Comparison of ENCODE assay signal across 8 cellular contexts in the genomic region with DNA sequence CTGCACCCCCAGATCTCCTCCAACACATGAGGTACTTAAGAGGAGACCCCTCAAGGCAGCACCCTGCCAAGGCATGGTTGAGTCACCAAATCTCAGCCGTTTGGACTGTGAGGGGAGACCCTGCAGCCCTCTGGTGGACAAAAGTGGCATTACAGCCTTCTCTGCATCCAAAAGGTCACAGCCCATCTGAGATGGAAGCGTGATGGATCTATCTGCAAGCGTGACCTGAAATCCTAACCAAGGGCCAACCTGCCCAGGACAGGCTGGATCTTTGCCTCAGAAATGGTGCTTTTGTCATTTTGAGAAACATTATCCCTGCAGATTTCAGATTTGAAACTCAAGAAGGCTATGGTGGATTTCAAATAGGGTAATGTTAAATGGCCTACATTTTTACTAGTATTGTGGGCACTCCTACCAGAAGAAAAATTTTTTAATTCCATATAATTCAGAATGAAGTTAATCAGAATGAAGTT. TPM values are rescaled to one million over a fixed set of nuclear protein-coding genes. Genes with fewer than 3 reads are reported as not detected.
DNase-seq lines count a peak whose midpoint lies in the region; ATAC-seq and TF ChIP-seq lines count a peak whose summit lies in the region.

No MANE protein-coding gene starts in this region.

- H3K36me3 ChIP-seq in HEK293 (ENCODE audit: control insufficient read depth in 2 of 2, insufficient read depth in 1 of 2, low read length in 2 of 2) = no peaks in the 10 kb centered on the region

- H3K4me3 ChIP-seq in HEK293 (ENCODE audit: low read depth, low read length) = no peak overlapping the region

- CTCF ChIA-PET in Calu3 (lab: Charles Lee) (interaction anchor here (0.8 to 1.9 kb wide), 3 partner anchors 19 to 341 kb away, joined by 3 to 8 read pairs (median 4); no protein-coding TSS in a partner anchor), HEK293 (lab: Yijun Ruan, JAX) (interaction anchor here (0.6 to 3.6 kb wide), 14 partner anchors 19 to 635 kb away, joined by 3 to 33 read pairs (median 4); no protein-coding TSS in a partner anchor)
- CTCF ChIA-PET in activated CD8-positive, alpha-beta T cell treated with anti-CD3 and anti-CD28 coated beads, Interleukin-2, amount 10 ng/mL, durations not matched to agents 7 days and 5 days (lab: Charles Lee) = interaction anchor here (0.8 to 3.1 kb wide), 9 partner anchors 15 to 389 kb away, joined by 3 to 37 read pairs (median 5); a partner anchor contains a TSS

- ATAC-seq in activated CD8-positive, alpha-beta T cell treated with anti-CD3 and anti-CD28 coated beads, Interleukin-2, amount 10 ng/mL, durations not matched to agents 7 days and 5 days = peak; percentile 88
- ATAC-seq in memory B cell (ENCODE audit: low read depth) (peak; percentile 78), HG02588 (IDR thresholded peaks at IDR 0.05; ENCODE audit: unreplicated experiment) (no peak)

- no peaks in the 10 kb centered on the region for H3K9me3 ChIP-seq in HEK293 (ENCODE audit: control insufficient read depth, insufficient read depth, low read depth, low read length)

- H3K27ac Mint-ChIP-seq in Calu3 (ENCODE audit: unreplicated experiment) = no peak overlapping the region
- H3K27ac Mint-ChIP-seq in activated CD8-positive, alpha-beta T cell treated with anti-CD3 and anti-CD28 coated beads, Interleukin-2, amount 10 ng/mL, durations not matched to agents 7 days and 5 days = no peak overlapping the region
- H3K27ac Mint-ChIP-seq in memory B cell = no peak overlapping the region

- no peak overlapping the region for H3K27ac ChIP-seq in HEK293 (ENCODE audit: extremely low read depth, low read depth, low read length)

- H3K9me3 Mint-ChIP-seq in Calu3 (ENCODE audit: low read depth, unreplicated experiment) (no peaks in the 10 kb centered on the region), memory B cell (no peaks in the 10 kb centered on the region)
- H3K9me3 Mint-ChIP-seq in activated CD8-positive, alpha-beta T cell treated with anti-CD3 and anti-CD28 coated beads, Interleukin-2, amount 10 ng/mL, durations not matched to agents 7 days and 5 days (ENCODE audit: insufficient read depth) = no peaks in the 10 kb centered on the region

- DNase-seq in Calu3 (peak; percentile 85), NCI-H345 treated with DMSO at 0.1 percent for 48 hours (lab: John Stamatoyannopoulos, UW; ENCODE audit: unreplicated experiment) (peak; percentile 23), memory B cell (ENCODE audit: low spot score in 2 of 2) (peak; percentile 78 to 83)
- peak; percentile 90 for DNase-seq in activated CD8-positive, alpha-beta T cell treated with anti-CD3 and anti-CD28 coated beads, Interleukin-2, amount 10 ng/mL, durations not matched to agents 7 days and 5 days
- peak; percentile 74 for DNase-seq in effector CD8-positive, alpha-beta T cell (lab: John Stamatoyannopoulos, UW)
- peak; percentile 42 to 70 for DNase-seq in stimulated activated CD8-positive, alpha-beta memory T cell treated with anti-CD3 and anti-CD28 coated beads, Interleukin-15, amount 100 ng/mL, for 4 hours (ENCODE audit: low read depth in 2 of 2)

- intact Hi-C loops in Calu3 (cut with micrococcal nuclease; ENCODE audit: unreplicated experiment) = loop anchor here (1.0 to 5.0 kb wide), 3 partner anchors 203 to 343 kb away; no protein-coding TSS in a partner anchor

- TF ChIP-seq CTCF in Calu3 (IDR thresholded peaks at IDR 0.05; ENCODE audit: unreplicated experiment) = peak; percentile 89
- TF ChIP-seq CTCF in HEK293 (tag by site-specific recombination; IDR thresholded peaks at IDR 0.05) = peak; percentile 36; the same call in 1 of the 2 replicates

- BruUV-seq in Calu3 (replicated peaks; lab: Mats Ljungman, UMichigan) = no TSS peak

- no peaks in the 10 kb centered on the region for H3K36me3 Mint-ChIP-seq in Calu3 (ENCODE audit: insufficient read depth, unreplicated experiment)
- no peaks in the 10 kb centered on the region for H3K36me3 Mint-ChIP-seq in activated CD8-positive, alpha-beta T cell treated with anti-CD3 and anti-CD28 coated beads, Interleukin-2, amount 10 ng/mL, durations not matched to agents 7 days and 5 days (ENCODE audit: low read depth)
- peaks cover 1% of the 10 kb centered on the region for H3K36me3 Mint-ChIP-seq in memory B cell

- POLR2A ChIA-PET in HEK293 (lab: Yijun Ruan, JAX) = no interaction called here
- POLR2A ChIA-PET in activated CD8-positive, alpha-beta T cell treated with anti-CD3 and anti-CD28 coated beads, Interleukin-2, amount 10 ng/mL, durations not matched to agents 7 days and 5 days (lab: Charles Lee) = no interaction called here

- no peaks in the 10 kb centered on the region for H3K4me1 ChIP-seq in HEK293 (ENCODE audit: control insufficient read depth, insufficient read depth, low read length)

- H3K4me1 Mint-ChIP-seq in Calu3 (ENCODE audit: low read depth, unreplicated experiment) = no peaks in the 10 kb centered on the region
- no peaks in the 10 kb centered on the region for H3K4me1 Mint-ChIP-seq in activated CD8-positive, alpha-beta T cell treated with anti-CD3 and anti-CD28 coated beads, Interleukin-2, amount 10 ng/mL, durations not matched to agents 7 days and 5 days (ENCODE audit: low read depth)
- H3K4me1 Mint-ChIP-seq in memory B cell = no peaks in the 10 kb centered on the region

- H3K4me3 Mint-ChIP-seq in Calu3 (ENCODE audit: low read depth, unreplicated experiment) (no peak overlapping the region), memory B cell (no peak overlapping the region)
- no peak overlapping the region for H3K4me3 Mint-ChIP-seq in activated CD8-positive, alpha-beta T cell treated with anti-CD3 and anti-CD28 coated beads, Interleukin-2, amount 10 ng/mL, durations not matched to agents 7 days and 5 days

- H3K27me3 Mint-ChIP-seq in Calu3 (ENCODE audit: unreplicated experiment) (peaks cover 37% of the 10 kb centered on the region), memory B cell (no peaks in the 10 kb centered on the region)
- peaks cover 4% of the 10 kb centered on the region for H3K27me3 Mint-ChIP-seq in activated CD8-positive, alpha-beta T cell treated with anti-CD3 and anti-CD28 coated beads, Interleukin-2, amount 10 ng/mL, durations not matched to agents 7 days and 5 days (ENCODE audit: low read depth)

TF ChIP-seq in HEK293, 187 proteins besides CTCF, POLR2A, EP300 and RAD21:
- TF ChIP-seq, protein P1, sequence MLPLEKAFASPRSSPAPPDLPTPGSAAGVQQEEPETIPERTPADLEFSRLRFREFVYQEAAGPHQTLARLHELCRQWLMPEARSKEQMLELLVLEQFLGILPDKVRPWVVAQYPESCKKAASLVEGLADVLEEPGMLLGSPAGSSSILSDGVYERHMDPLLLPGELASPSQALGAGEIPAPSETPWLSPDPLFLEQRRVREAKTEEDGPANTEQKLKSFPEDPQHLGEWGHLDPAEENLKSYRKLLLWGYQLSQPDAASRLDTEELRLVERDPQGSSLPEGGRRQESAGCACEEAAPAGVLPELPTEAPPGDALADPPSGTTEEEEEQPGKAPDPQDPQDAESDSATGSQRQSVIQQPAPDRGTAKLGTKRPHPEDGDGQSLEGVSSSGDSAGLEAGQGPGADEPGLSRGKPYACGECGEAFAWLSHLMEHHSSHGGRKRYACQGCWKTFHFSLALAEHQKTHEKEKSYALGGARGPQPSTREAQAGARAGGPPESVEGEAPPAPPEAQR (tag by site-specific recombination; IDR thresholded peaks at IDR 0.05) = no peak
- TF ChIP-seq ZNF624 (tag by site-specific recombination; IDR thresholded peaks at IDR 0.05) = no peak
- no peak for TF ChIP-seq SCRT2 (tag by site-specific recombination; IDR thresholded peaks at IDR 0.05)
- TF ChIP-seq ZSCAN30 (tag by site-specific recombination; IDR thresholded peaks at IDR 0.05) = no peak
- no peak for TF ChIP-seq HOXC10 (CRISPR knock-in tag; IDR thresholded peaks at IDR 0.05)
- TF ChIP-seq ZNF660 (tag by site-specific recombination; IDR thresholded peaks at IDR 0.05) = 0 out of 2 replicates have a peak, but pooled peaks have one; percentile 35
- no peak for TF ChIP-seq SALL2 (tag by site-specific recombination; IDR thresholded peaks at IDR 0.05; ENCODE audit: borderline replicate concordance)
- TF ChIP-seq ZNF654 (tag by site-specific recombination; IDR thresholded peaks at IDR 0.05; ENCODE audit: low read depth) = 0 out of 2 replicates have a peak, but pooled peaks have one; percentile 10
- 0 out of 2 replicates have a peak, but pooled peaks have one; percentile 28 for TF ChIP-seq GFI1B (tag by site-specific recombination; IDR thresholded peaks at IDR 0.05)
- no peak for TF ChIP-seq ZNF585B (tag by site-specific recombination; IDR thresholded peaks at IDR 0.05)
- TF ChIP-seq ZNF473 (tag by site-specific recombination; IDR thresholded peaks at IDR 0.05) = no peak
- TF ChIP-seq, protein P2, sequence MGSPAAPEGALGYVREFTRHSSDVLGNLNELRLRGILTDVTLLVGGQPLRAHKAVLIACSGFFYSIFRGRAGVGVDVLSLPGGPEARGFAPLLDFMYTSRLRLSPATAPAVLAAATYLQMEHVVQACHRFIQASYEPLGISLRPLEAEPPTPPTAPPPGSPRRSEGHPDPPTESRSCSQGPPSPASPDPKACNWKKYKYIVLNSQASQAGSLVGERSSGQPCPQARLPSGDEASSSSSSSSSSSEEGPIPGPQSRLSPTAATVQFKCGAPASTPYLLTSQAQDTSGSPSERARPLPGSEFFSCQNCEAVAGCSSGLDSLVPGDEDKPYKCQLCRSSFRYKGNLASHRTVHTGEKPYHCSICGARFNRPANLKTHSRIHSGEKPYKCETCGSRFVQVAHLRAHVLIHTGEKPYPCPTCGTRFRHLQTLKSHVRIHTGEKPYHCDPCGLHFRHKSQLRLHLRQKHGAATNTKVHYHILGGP (tag by site-specific recombination; IDR thresholded peaks at IDR 0.05) = no peak
- TF ChIP-seq, protein P3, sequence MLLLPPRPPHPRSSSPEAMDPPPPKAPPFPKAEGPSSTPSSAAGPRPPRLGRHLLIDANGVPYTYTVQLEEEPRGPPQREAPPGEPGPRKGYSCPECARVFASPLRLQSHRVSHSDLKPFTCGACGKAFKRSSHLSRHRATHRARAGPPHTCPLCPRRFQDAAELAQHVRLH (tag by site-specific recombination; IDR thresholded peaks at IDR 0.05) = no peak
- no peak for TF ChIP-seq ZSCAN23 (tag by site-specific recombination; IDR thresholded peaks at IDR 0.05)

RNA-seq across cellular contexts. Expression of a gene that starts 23.7 kb away (rescaled TPM):
- total RNA-seq in Calu3 (2022) = 15.7 and 19.0 TPM in 2 replicates
- total RNA-seq in activated CD8-positive, alpha-beta T cell treated with anti-CD3 and anti-CD28 coated beads, Interleukin-2, amount 10 ng/mL, durations not matched to agents 7 days and 5 days = 10 to 100 TPM; 18.3 to 19.4 TPM

RNA-seq across cellular contexts. Expression of a gene that starts 58.9 kb away (rescaled TPM):
- 10.5 and 12.0 TPM in 2 replicates for total RNA-seq in Calu3 (2022)
- total RNA-seq in activated CD8-positive, alpha-beta T cell treated with anti-CD3 and anti-CD28 coated beads, Interleukin-2, amount 10 ng/mL, durations not matched to agents 7 days and 5 days = 10 to 100 TPM; 17.7 to 19.1 TPM

Comparison
In these comparisons a context has a peak if more than half of its experiments do, and no peak if none do; other contexts are left out.
1. DNase-seq: peak in every context shown above with its lines; median percentile 90 in activated CD8-positive, alpha-beta T cell treated with anti-CD3 and anti-CD28 coated beads, Interleukin-2, amount 10 ng/mL, durations not matched to agents 7 days and 5 days; 85 in Calu3; 80 in memory B cell; 74 in effector CD8-positive, alpha-beta T cell; 56 in stimulated activated CD8-positive, alpha-beta memory T cell treated with anti-CD3 and anti-CD28 coated beads, Interleukin-15, amount 100 ng/mL, for 4 hours; 23 in NCI-H345 treated with DMSO at 0.1 percent for 48 hours.